In the genomic region with DNA sequence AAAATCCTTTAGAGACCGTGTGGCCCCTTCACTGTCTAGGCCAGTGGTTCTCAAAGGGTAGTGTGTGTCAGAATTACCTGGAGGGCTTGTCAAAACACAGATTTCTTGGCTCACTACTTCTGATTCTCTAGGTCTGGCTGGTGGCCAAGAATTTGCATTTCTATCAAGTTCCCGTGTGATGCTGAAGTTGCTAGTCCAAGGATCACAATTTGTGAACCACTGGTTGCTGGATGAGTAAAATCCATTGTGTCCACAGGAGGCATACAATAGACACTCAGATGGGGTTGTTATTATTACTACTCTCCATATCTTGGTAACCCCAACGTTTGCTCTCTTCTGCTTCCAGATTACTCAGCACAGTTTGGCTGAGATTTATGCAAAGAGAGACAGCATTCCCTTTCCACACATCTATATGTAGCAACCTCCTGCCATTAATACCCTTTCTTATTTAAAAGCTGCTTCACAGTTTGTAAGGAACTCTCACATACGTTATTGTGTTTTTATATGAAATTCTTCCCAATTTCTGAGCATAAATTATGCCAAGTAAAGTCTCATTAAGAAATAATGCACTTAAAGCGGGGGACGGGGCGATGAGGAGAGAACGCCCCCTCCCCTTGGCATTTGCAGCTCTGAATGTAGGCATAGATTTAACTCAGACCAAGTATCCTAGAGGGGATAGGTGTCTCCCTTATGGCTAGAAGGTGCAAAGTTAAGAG, we compare ENCODE assay signal across 8 cellular contexts. TPM values are rescaled to one million over a fixed set of nuclear protein-coding genes. Genes with fewer than 3 reads are reported as not detected.
DNase-seq lines count a peak whose midpoint lies in the region; ATAC-seq lines count a peak whose summit lies in the region.

No MANE protein-coding gene starts in this region.

- DNase-seq in CD1c-positive myeloid dendritic cell (ENCODE audit: extremely low spot score) (peak; percentile 32), HuH-7.5 (ENCODE audit: low spot score) (peak; percentile 25), iPS DF 6.9 (ENCODE audit: low read depth, low spot score) (no peak), NCI-H1436 (lab: John Stamatoyannopoulos, UW) (no peak)
- no peak for DNase-seq in activated T-helper 1 cell treated with anti-CD3 and anti-CD28 coated beads, Interleukin-12 subunit alpha, Interleukin-12 subunit beta, Interleukin-2, Interleukin-4 antibody, amounts not matched to agents 30 ng/mL and 10 ng/mL and 1 ng/mL, durations not matched to agents 14 hours and 24 hours and 36 hours (ENCODE audit: low spot score)
- DNase-seq in effector CD8-positive, alpha-beta T cell (lab: John Stamatoyannopoulos, UW), result no peak

- no peak overlapping the region for H3K27ac ChIP-seq in iPS DF 6.9 (ENCODE audit: low read length)
- no peak overlapping the region for H3K27ac ChIP-seq in skeletal muscle tissue (ENCODE audit: low read depth, low read length)

- peak overlapping the region; percentile 27 to 84 (median 58) for H3K9ac ChIP-seq in skeletal muscle tissue (ENCODE audit: low read depth in 1 of 3, low read length in 3 of 3)

- H3K9me3 ChIP-seq in iPS DF 6.9 (ENCODE audit: control insufficient read depth, insufficient read depth, low read length), result no peaks in the 10 kb centered on the region
- H3K9me3 ChIP-seq in skeletal muscle tissue (ENCODE audit: control insufficient read depth in 3 of 3, low read length in 3 of 3), result no peaks in the 10 kb centered on the region

- peak overlapping the region; percentile 71 for H3K4me3 Mint-ChIP-seq in activated T-helper 1 cell treated with anti-CD3 and anti-CD28 coated beads, Interleukin-12 subunit alpha, Interleukin-12 subunit beta, Interleukin-2, Interleukin-4 antibody, amounts not matched to agents 30 ng/mL and 10 ng/mL and 1 ng/mL, durations not matched to agents 14 hours and 24 hours and 36 hours

- intact Hi-C loops in activated T-helper 1 cell treated with anti-CD3 and anti-CD28 coated beads, Interleukin-12 subunit alpha, Interleukin-12 subunit beta, Interleukin-2, Interleukin-4 antibody, amounts not matched to agents 30 ng/mL and 10 ng/mL and 1 ng/mL, durations not matched to agents 14 hours and 24 hours and 36 hours (cut with micrococcal nuclease), result loop anchor here (1.0 kb wide), 3 partner anchors 16 to 28 kb away; partner anchors contain the start of gene DSTYK

- no peaks in the 10 kb centered on the region for H3K36me3 ChIP-seq in iPS DF 6.9 (ENCODE audit: control insufficient read depth, insufficient read depth, low read length)
- no peaks in the 10 kb centered on the region for H3K36me3 ChIP-seq in skeletal muscle tissue (ENCODE audit: control insufficient read depth in 3 of 3, insufficient read depth in 3 of 3, low read length in 3 of 3)

- no peak overlapping the region for H3K27ac Mint-ChIP-seq in activated T-helper 1 cell treated with anti-CD3 and anti-CD28 coated beads, Interleukin-12 subunit alpha, Interleukin-12 subunit beta, Interleukin-2, Interleukin-4 antibody, amounts not matched to agents 30 ng/mL and 10 ng/mL and 1 ng/mL, durations not matched to agents 14 hours and 24 hours and 36 hours

- ATAC-seq in GM19324 (IDR thresholded peaks at IDR 0.05; ENCODE audit: low FRiP score, unreplicated experiment), result no peak

- peaks cover 30% of the 10 kb centered on the region for H3K27me3 Mint-ChIP-seq in activated T-helper 1 cell treated with anti-CD3 and anti-CD28 coated beads, Interleukin-12 subunit alpha, Interleukin-12 subunit beta, Interleukin-2, Interleukin-4 antibody, amounts not matched to agents 30 ng/mL and 10 ng/mL and 1 ng/mL, durations not matched to agents 14 hours and 24 hours and 36 hours (ENCODE audit: insufficient read depth)

- H3K4me1 ChIP-seq in iPS DF 6.9 (ENCODE audit: control insufficient read depth, insufficient read depth, low read length) (peaks cover 3% of the 10 kb centered on the region; the same call in 1 of the 2 replicates), skeletal muscle tissue (ENCODE audit: control insufficient read depth in 3 of 3, insufficient read depth in 3 of 3, low read length in 3 of 3) (peaks cover 27 to 46% (median 36%) of the 10 kb centered on the region in 3 donors)

- no peaks in the 10 kb centered on the region for H3K9me3 Mint-ChIP-seq in activated T-helper 1 cell treated with anti-CD3 and anti-CD28 coated beads, Interleukin-12 subunit alpha, Interleukin-12 subunit beta, Interleukin-2, Interleukin-4 antibody, amounts not matched to agents 30 ng/mL and 10 ng/mL and 1 ng/mL, durations not matched to agents 14 hours and 24 hours and 36 hours

- H3K4me3 ChIP-seq in iPS DF 6.9 (ENCODE audit: low read length), result peak overlapping the region; percentile 49; the same call in 1 of the 2 replicates
- H3K4me3 ChIP-seq in skeletal muscle tissue (ENCODE audit: low read length in 3 of 3), result peak overlapping the region; percentile 74 to 82 (median 76)

- no CpG with 5 or more reads among the region's 8 CpGs for WGBS in iPS DF 6.9 (ENCODE audit: insufficient coverage, insufficient read length)

- H3K36me3 Mint-ChIP-seq in activated T-helper 1 cell treated with anti-CD3 and anti-CD28 coated beads, Interleukin-12 subunit alpha, Interleukin-12 subunit beta, Interleukin-2, Interleukin-4 antibody, amounts not matched to agents 30 ng/mL and 10 ng/mL and 1 ng/mL, durations not matched to agents 14 hours and 24 hours and 36 hours (ENCODE audit: low read depth), result no peaks in the 10 kb centered on the region

- H3K4me1 Mint-ChIP-seq in activated T-helper 1 cell treated with anti-CD3 and anti-CD28 coated beads, Interleukin-12 subunit alpha, Interleukin-12 subunit beta, Interleukin-2, Interleukin-4 antibody, amounts not matched to agents 30 ng/mL and 10 ng/mL and 1 ng/mL, durations not matched to agents 14 hours and 24 hours and 36 hours (ENCODE audit: low read depth), result peaks cover 40% of the 10 kb centered on the region

- H3K27me3 ChIP-seq in iPS DF 6.9 (ENCODE audit: control insufficient read depth, insufficient read depth, low read length) (no peaks in the 10 kb centered on the region; the same call in 1 of the 2 replicates), skeletal muscle tissue (ENCODE audit: control insufficient read depth in 3 of 3, insufficient read depth in 3 of 3, low read length in 3 of 3) (no peaks in the 10 kb centered on the region)

RNA-seq across cellular contexts. Expression of gene TMCC2, which starts 0.7 kb away (rescaled TPM):
- 25.0 and 25.2 TPM in 2 replicates for total RNA-seq in activated T-helper 1 cell treated with anti-CD3 and anti-CD28 coated beads, Interleukin-12 subunit alpha, Interleukin-12 subunit beta, Interleukin-2, Interleukin-4 antibody, amounts not matched to agents 30 ng/mL and 10 ng/mL and 1 ng/mL, durations not matched to agents 14 hours and 24 hours and 36 hours
- 15.1 TPM for total RNA-seq in skeletal muscle tissue

RNA-seq across cellular contexts. Expression of gene DSTYK, which starts 15.5 kb away (rescaled TPM):
- 34.2 and 35.9 TPM in 2 replicates for total RNA-seq in activated T-helper 1 cell treated with anti-CD3 and anti-CD28 coated beads, Interleukin-12 subunit alpha, Interleukin-12 subunit beta, Interleukin-2, Interleukin-4 antibody, amounts not matched to agents 30 ng/mL and 10 ng/mL and 1 ng/mL, durations not matched to agents 14 hours and 24 hours and 36 hours
- 10.4 TPM for total RNA-seq in skeletal muscle tissue

Comparison
In these comparisons a context has a peak if more than half of its experiments do, and no peak if none do; other contexts are left out.
1. DNase-seq: peak in CD1c-positive myeloid dendritic cell (single experiment) and HuH-7.5 (single experiment); none in activated T-helper 1 cell treated with anti-CD3 and anti-CD28 coated beads, Interleukin-12 subunit alpha, Interleukin-12 subunit beta, Interleukin-2, Interleukin-4 antibody, amounts not matched to agents 30 ng/mL and 10 ng/mL and 1 ng/mL, durations not matched to agents 14 hours and 24 hours and 36 hours (single experiment), iPS DF 6.9 (single experiment), NCI-H1436 (single experiment) and effector CD8-positive, alpha-beta T cell (single experiment).